In the genomic region with DNA sequence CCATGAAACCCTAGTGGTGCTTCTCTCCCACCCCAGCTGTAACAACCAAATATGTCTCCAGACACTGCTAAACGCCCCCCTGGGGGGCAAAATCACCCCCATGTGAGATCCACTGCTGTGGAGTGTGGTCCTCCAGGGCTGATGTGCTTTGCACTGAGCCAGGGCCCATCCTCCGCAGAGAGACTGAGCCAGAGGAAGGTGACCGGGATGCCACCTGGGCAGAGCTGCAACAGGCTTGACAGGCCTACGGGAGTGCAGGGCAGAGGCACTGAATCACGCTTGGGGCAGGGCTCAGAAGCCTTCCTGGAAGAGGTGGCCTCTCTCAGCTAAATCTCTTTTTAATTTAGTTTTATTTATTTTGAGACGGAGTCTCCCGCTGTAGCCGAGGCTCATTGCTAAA, we compare ENCODE assay signal across 32 cellular contexts. TPM values are rescaled to one million over a fixed set of nuclear protein-coding genes. Genes with fewer than 3 reads are reported as not detected.
"Had no signal": no experiment of that assay in that cellular context is flagged by ENCODE, and none has a peak within 500 bp of the region (broad histone marks: within the 10 kb centered on the region; RNA-seq: fewer than 3 reads in every experiment).

No MANE protein-coding gene starts in this region.

- FAIRE-seq: endothelial cell of umbilical vein, keratinocyte, pancreas had no signal

- H3K27ac ChIP-seq: ascending aorta, coronary artery, dorsolateral prefrontal cortex, esophagus muscularis mucosa, foreskin keratinocyte, heart right ventricle, pancreas, prostate gland, skin epidermis, stomach, thyroid gland, upper lobe of left lung, vagina had no signal

- H3K27ac Mint-ChIP-seq: activated naive CD8-positive, alpha-beta T cell treated with anti-CD3 and anti-CD28 coated beads, Interleukin-2, amount 10 ng/mL, durations not matched to agents 7 days and 5 days; effector memory CD8-positive, alpha-beta T cell; memory B cell had no signal

- H3K4me1 ChIP-seq: foreskin keratinocyte, prostate gland had no signal

- H3K9me3 Mint-ChIP-seq: activated naive CD8-positive, alpha-beta T cell treated with anti-CD3 and anti-CD28 coated beads, Interleukin-2, amount 10 ng/mL, durations not matched to agents 7 days and 5 days; effector memory CD8-positive, alpha-beta T cell; memory B cell; naive thymus-derived CD8-positive, alpha-beta T cell; stimulated activated effector memory CD8-positive, alpha-beta T cell treated with anti-CD3 and anti-CD28 coated beads, Interleukin-12 subunit alpha, Interleukin-12 subunit beta, amount 100 ng/mL, for 72 hours had no signal

- H3K9me3 ChIP-seq: ascending aorta, esophagus muscularis mucosa, heart right ventricle, pancreas, prostate gland, stomach, thyroid gland, upper lobe of left lung, vagina had no signal

- H3K4me3 Mint-ChIP-seq: activated naive CD8-positive, alpha-beta T cell treated with anti-CD3 and anti-CD28 coated beads, Interleukin-2, amount 10 ng/mL, durations not matched to agents 7 days and 5 days; memory B cell; stimulated activated effector memory CD8-positive, alpha-beta T cell treated with anti-CD3 and anti-CD28 coated beads, Interleukin-12 subunit alpha, Interleukin-12 subunit beta, amount 100 ng/mL, for 72 hours had no signal

- H3K4me3 ChIP-seq: ascending aorta, coronary artery, dorsolateral prefrontal cortex, esophagus muscularis mucosa, heart right ventricle, pancreas, prostate gland, skin epidermis, stomach, thyroid gland, upper lobe of left lung, vagina had no signal

- ATAC-seq: effector memory CD8-positive, alpha-beta T cell; foreskin keratinocyte; heart right ventricle; left colon; naive thymus-derived CD8-positive, alpha-beta T cell; pancreas; sciatic nerve; stimulated activated effector memory CD8-positive, alpha-beta T cell treated with anti-CD3 and anti-CD28 coated beads, Interleukin-12 subunit alpha, Interleukin-12 subunit beta, amount 100 ng/mL, for 72 hours had no signal

- DNase-seq: activated CD4-positive, alpha-beta T cell treated with anti-CD3 and anti-CD28 coated beads for 48 hours; activated CD4-positive, alpha-beta T cell treated with anti-CD3 and anti-CD28 coated beads, Interleukin-2, amount 50 U/mL, for 48 hours; activated CD8-positive, alpha-beta memory T cell treated with anti-CD3 and anti-CD28 coated beads for 24 hours; activated effector memory CD4-positive, alpha-beta T cell treated with Interleukin-2 at 50 U/mL for 16 hours; activated naive CD4-positive, alpha-beta T cell treated with Interleukin-2 at 50 U/mL for 16 hours; activated naive CD8-positive, alpha-beta T cell treated with anti-CD3 and anti-CD28 coated beads, Interleukin-2, amount 10 ng/mL, durations not matched to agents 7 days and 5 days; dorsolateral prefrontal cortex; effector memory CD8-positive, alpha-beta T cell; foreskin keratinocyte; heart right ventricle; left colon; midbrain; naive thymus-derived CD8-positive, alpha-beta T cell; retina; stimulated activated CD4-positive, alpha-beta T cell treated with anti-CD3 and anti-CD28 coated beads, Interleukin-4, amount 100 ng/mL, for 24 hours; stomach; thyroid gland; upper lobe of left lung had no signal

RNA-seq across cellular contexts. Expression of a gene that starts 4.4 kb away (rescaled TPM):
- total RNA-seq: ascending aorta; foreskin keratinocyte; lower leg skin; naive thymus-derived CD8-positive, alpha-beta T cell; sciatic nerve; T-helper 1 cell treated with Interleukin-12 subunit alpha and Interleukin-12 subunit beta and Interleukin-4 antibody, amounts not matched to agents 30 ng/mL and 1 ng/mL, for 36 hours had no signal
- polyA plus RNA-seq: foreskin keratinocyte; keratinocyte; naive thymus-derived CD8-positive, alpha-beta T cell; stomach had no signal
